ENCODE assay signal across 20 cellular contexts in genomic region chr18:56374005-56374655, GRCh38.
DNase-seq lines count a peak whose midpoint lies in the region; ATAC-seq, FAIRE-seq and TF ChIP-seq lines count a peak whose summit lies in the region.
"Had no signal": no experiment of that assay in that cellular context is flagged by ENCODE, and none has a peak within 500 bp of the region (broad histone marks: within the 10 kb centered on the region; RNA-seq: fewer than 3 reads in every experiment).

No MANE protein-coding gene starts in this region.

- no peak for DNase-seq in D721Med (ENCODE audit: insufficient read length, low spot score)
- peak; percentile 20 for DNase-seq in M059J (ENCODE audit: low read depth)
- peak; percentile 45 for DNase-seq in bronchial epithelial cell (ENCODE audit: low read depth)
- no peak for DNase-seq in hypothalamus (lab: John Stamatoyannopoulos, UW)
- no peak for DNase-seq in NCI-H748 (lab: John Stamatoyannopoulos, UW; ENCODE audit: unreplicated experiment)
- no peak for DNase-seq in NCI-H1048 (lab: John Stamatoyannopoulos, UW)
- DNase-seq: activated CD8-positive, alpha-beta T cell treated with anti-CD3 and anti-CD28 coated beads, Interleukin-2, amount 10 ng/mL, durations not matched to agents 7 days and 5 days; activated T-cell treated with anti-CD3 and anti-CD28 coated beads, Interleukin-2, amount 50 U/mL, for 72 hours; CD8-positive, alpha-beta memory T cell; left lung; NCI-H2107; NCI-H82; stimulated activated CD4-positive, alpha-beta T cell treated with anti-CD3 and anti-CD28 coated beads, Interleukin-4, amount 100 ng/mL, for 4 hours; stimulated activated CD8-positive, alpha-beta memory T cell treated with anti-CD3 and anti-CD28 coated beads, Interleukin-4, amount 100 ng/mL, for 48 hours; T-helper 1 cell had no signal

- H3K36me3 ChIP-seq in bronchial epithelial cell (ENCODE audit: control insufficient read depth, insufficient read depth, low read length) = no peaks in the 10 kb centered on the region
- H3K36me3 ChIP-seq: left lung, suprapubic skin had no signal

- H3K27me3 ChIP-seq in bronchial epithelial cell (ENCODE audit: control insufficient read depth, insufficient read depth, low read length) = no peaks in the 10 kb centered on the region
- H3K27me3 ChIP-seq: left lung, suprapubic skin had no signal

- FAIRE-seq in D721Med (lab: Jason Lieb, UNC) = peak; percentile 97
- FAIRE-seq in bronchial epithelial cell (lab: Jason Lieb, UNC) = no peak
- peak; percentile 91 for FAIRE-seq in islet of Langerhans (lab: Jason Lieb, UNC)

- no peak for ATAC-seq in HG02884 (IDR thresholded peaks at IDR 0.05; ENCODE audit: unreplicated experiment)
- ATAC-seq: activated CD8-positive, alpha-beta T cell treated with anti-CD3 and anti-CD28 coated beads, Interleukin-2, amount 10 ng/mL, durations not matched to agents 7 days and 5 days; activated naive CD4-positive, alpha-beta T cell treated with anti-CD3 and anti-CD28 coated beads, Interleukin-2, amount 50 U/mL, for 72 hours; activated T-cell treated with anti-CD3 and anti-CD28 coated beads, Interleukin-2, amount 50 U/mL, for 72 hours; left lung had no signal

- TF ChIP-seq CTCF in D721Med (IDR thresholded peaks at IDR 0.05; ENCODE audit: insufficient read depth, missing control alignments) (no peak), bronchial epithelial cell (IDR thresholded peaks at IDR 0.05; ENCODE audit: insufficient read depth, low read length, severe bottlenecking) (no peak)

- H3K4me3 ChIP-seq in bronchial epithelial cell (ENCODE audit: low read depth, low read length) = no peak overlapping the region
- H3K4me3 ChIP-seq: left lung, skin epidermis, suprapubic skin had no signal

Comparison
In these comparisons a context has a peak if more than half of its experiments do, and no peak if none do; other contexts are left out.
1. DNase-seq: peak in M059J (single experiment) and bronchial epithelial cell (single experiment); none in D721Med (single experiment), hypothalamus (0 of 51), NCI-H748 (single experiment) and NCI-H1048 (single experiment).